ENCODE assay signal across 14 cellular contexts in genomic region chr2:201403904-201404303, GRCh38. TPM values are rescaled to one million over a fixed set of nuclear protein-coding genes. Genes with fewer than 3 reads are reported as not detected.
DNase-seq lines count a peak whose midpoint lies in the region; FAIRE-seq and TF ChIP-seq lines count a peak whose summit lies in the region.
"Had no signal": no experiment of that assay in that cellular context is flagged by ENCODE, and none has a peak within 500 bp of the region (broad histone marks: within the 10 kb centered on the region; RNA-seq: fewer than 3 reads in every experiment).

No MANE protein-coding gene starts in this region.

- in situ Hi-C loops in KBM-7 (cut with MboI; ENCODE audit: low pct_unique_long_range_greater_than_20kb, low sequenced_read_pairs): no loop called here

- DNase-seq in DMS 273 (lab: John Stamatoyannopoulos, UW; ENCODE audit: unreplicated experiment) (peak; percentile 59), DMS 273 treated with DMSO at 0.1 percent for 48 hours (lab: John Stamatoyannopoulos, UW) (no peak), NCI-H69 (lab: John Stamatoyannopoulos, UW) (peak; percentile 26), fibroblast of mammary gland (ENCODE audit: low read depth) (peak; percentile 38), pulmonary artery endothelial cell (ENCODE audit: low read depth, low spot score) (peak; percentile 58), KBM-7 (no peak), GM19238 (ENCODE audit: insufficient read length, low spot score) (no peak), GM12892 (ENCODE audit: insufficient read length) (no peak)
- DNase-seq: 8988T; H9; NCI-H1436 treated with DMSO at 0.1 percent for 48 hours; stimulated activated CD4-positive, alpha-beta T cell treated with anti-CD3 and anti-CD28 coated beads, Interleukin-1b, Interleukin-23, amount 100 ng/mL, for 48 hours had no signal

- no peak for FAIRE-seq in GM12892 (lab: Jason Lieb, UNC)

- no peak for TF ChIP-seq CTCF in fibroblast of mammary gland (conservative IDR thresholded peaks at IDR 0.05; ENCODE audit: control insufficient read depth, insufficient read depth, low read depth, low read length)

- H3K4me3 ChIP-seq in fibroblast of mammary gland (ENCODE audit: control insufficient read depth, low read depth, low read length): no peak overlapping the region
- H3K4me3 ChIP-seq: gastroesophageal sphincter, SJSA1 had no signal

- no peak for TF ChIP-seq POLR2A in GM12892 (IDR thresholded peaks at IDR 0.05; ENCODE audit: low read depth, low read length)

RNA-seq across cellular contexts. Expression of gene FLACC1, which starts 46.8 kb away (rescaled TPM):
- total RNA-seq in pulmonary artery endothelial cell: 0.33 and 0.56 TPM in 2 replicates
- not detected for polyA plus RNA-seq in GM12892 (2012; ENCODE audit: missing spikeins)

RNA-seq across cellular contexts. Expression of gene TRAK2, which starts 47.4 kb away (rescaled TPM):
- total RNA-seq in pulmonary artery endothelial cell: 30.3 and 35.0 TPM in 2 replicates
- polyA plus RNA-seq in GM12892 (2012; ENCODE audit: missing spikeins): 8.5 TPM

RNA-seq across cellular contexts. Expression of gene STRADB, which starts 47.6 kb away (rescaled TPM):
- 21.5 and 26.3 TPM in 2 replicates for total RNA-seq in pulmonary artery endothelial cell
- polyA plus RNA-seq in GM12892 (2012; ENCODE audit: missing spikeins): 18.6 TPM

Comparison
In these comparisons a context has a peak if more than half of its experiments do, and no peak if none do; other contexts are left out.
1. DNase-seq: peak in DMS 273 (single experiment), NCI-H69 (single experiment), fibroblast of mammary gland (single experiment) and pulmonary artery endothelial cell (single experiment); none in DMS 273 treated with DMSO at 0.1 percent for 48 hours (single experiment), KBM-7 (single experiment), GM19238 (single experiment) and GM12892 (single experiment).